8 cellular contexts compared by ENCODE assay signal in genomic region chr14:53306267-53306721, GRCh38.
DNase-seq lines count a peak whose midpoint lies in the region; ATAC-seq, FAIRE-seq and TF ChIP-seq lines count a peak whose summit lies in the region.

No MANE protein-coding gene starts in this region.

- no peak for FAIRE-seq in small intestine (lab: Jason Lieb, UNC)

- H3K9me3 Mint-ChIP-seq in T-helper 1 cell treated with Interleukin-12 subunit alpha and Interleukin-12 subunit beta and Interleukin-4 antibody, amounts not matched to agents 30 μg/mL and 1 μg/mL, for 36 hours: peaks cover 10% of the 10 kb centered on the region

- no peaks in the 10 kb centered on the region for H3K36me3 Mint-ChIP-seq in T-helper 1 cell treated with Interleukin-12 subunit alpha and Interleukin-12 subunit beta and Interleukin-4 antibody, amounts not matched to agents 30 μg/mL and 1 μg/mL, for 36 hours (ENCODE audit: low read depth)

- peak; percentile 55 to 76 (median 66) for TF ChIP-seq CTCF in breast epithelium (IDR thresholded peaks at IDR 0.05)

- H3K27ac Mint-ChIP-seq in T-helper 1 cell treated with Interleukin-12 subunit alpha and Interleukin-12 subunit beta and Interleukin-4 antibody, amounts not matched to agents 30 μg/mL and 1 μg/mL, for 36 hours: no peak overlapping the region

- H3K36me3 ChIP-seq in MG63: no peaks in the 10 kb centered on the region
- no peaks in the 10 kb centered on the region for H3K36me3 ChIP-seq in breast epithelium
- H3K36me3 ChIP-seq in small intestine (ENCODE audit: control insufficient read depth in 2 of 2, insufficient read depth in 2 of 2, low read length in 2 of 2): no peaks in the 10 kb centered on the region

- intact Hi-C loops in breast epithelium (cut with DNase I; ENCODE audit: low total_unique reads): no loop called here

- TF ChIP-seq POLR2A in breast epithelium (IDR thresholded peaks at IDR 0.05): no peak

- peak overlapping the region; percentile 54 for H3K4me3 Mint-ChIP-seq in T-helper 1 cell treated with Interleukin-12 subunit alpha and Interleukin-12 subunit beta and Interleukin-4 antibody, amounts not matched to agents 30 μg/mL and 1 μg/mL, for 36 hours

- peaks cover 11% of the 10 kb centered on the region for H3K4me1 Mint-ChIP-seq in T-helper 1 cell treated with Interleukin-12 subunit alpha and Interleukin-12 subunit beta and Interleukin-4 antibody, amounts not matched to agents 30 μg/mL and 1 μg/mL, for 36 hours (ENCODE audit: low read depth)

- H3K27ac ChIP-seq in breast epithelium (no peak overlapping the region), small intestine (ENCODE audit: low read depth in 1 of 2, low read length in 1 of 2) (no peak overlapping the region)

- H3K9me3 ChIP-seq in MG63 (no peaks in the 10 kb centered on the region), breast epithelium (no peaks in the 10 kb centered on the region), small intestine (ENCODE audit: control insufficient read depth, low read depth) (no peaks in the 10 kb centered on the region)

- peaks cover 8% of the 10 kb centered on the region for H3K27me3 Mint-ChIP-seq in T-helper 1 cell treated with Interleukin-12 subunit alpha and Interleukin-12 subunit beta and Interleukin-4 antibody, amounts not matched to agents 30 μg/mL and 1 μg/mL, for 36 hours (ENCODE audit: low read depth)

- WGBS in small intestine, 3 donors: 15 to 24% (median 19%) methylated on average over 11 of the region's 11 CpGs

- DNase-seq in DMS153 treated with DMSO at 0.1 percent for 48 hours (lab: John Stamatoyannopoulos, UW; ENCODE audit: unreplicated experiment) (peak; percentile 59), DMS153 (lab: John Stamatoyannopoulos, UW) (no peak), MG63 (peak; percentile 34), breast epithelium (ENCODE audit: low spot score in 2 of 2) (peak in 1 of 2 donors; percentile 29), iPS-NIHi7 (ENCODE audit: extremely low spot score) (peak; percentile 80), small intestine (peak; percentile 22)

- H3K27me3 ChIP-seq in MG63 (no peaks in the 10 kb centered on the region), breast epithelium (no peaks in the 10 kb centered on the region), small intestine (ENCODE audit: control insufficient read depth in 2 of 2, insufficient read depth in 2 of 2, low read length in 2 of 2) (no peaks in the 10 kb centered on the region)

- H3K4me1 ChIP-seq in breast epithelium: no peaks in the 10 kb centered on the region
- H3K4me1 ChIP-seq in small intestine (ENCODE audit: control insufficient read depth in 2 of 2, insufficient read depth in 1 of 2, low read depth in 1 of 2, low read length in 1 of 2): no peaks in the 10 kb centered on the region

- no peak for ATAC-seq in HG03097 (IDR thresholded peaks at IDR 0.05; ENCODE audit: low FRiP score, unreplicated experiment)

- peak overlapping the region; percentile 39 for H3K4me3 ChIP-seq in MG63
- peak overlapping the region; percentile 34 to 59 (median 41) for H3K4me3 ChIP-seq in breast epithelium
- H3K4me3 ChIP-seq in small intestine (ENCODE audit: low read depth in 1 of 2, low read length in 2 of 2): no peak overlapping the region

Comparison
In these comparisons a context has a peak if more than half of its experiments do, and no peak if none do; other contexts are left out.
1. H3K4me3 ChIP-seq: peak in MG63 (single experiment) and breast epithelium (3 of 3); none in small intestine (0 of 2).